In the genomic region with DNA sequence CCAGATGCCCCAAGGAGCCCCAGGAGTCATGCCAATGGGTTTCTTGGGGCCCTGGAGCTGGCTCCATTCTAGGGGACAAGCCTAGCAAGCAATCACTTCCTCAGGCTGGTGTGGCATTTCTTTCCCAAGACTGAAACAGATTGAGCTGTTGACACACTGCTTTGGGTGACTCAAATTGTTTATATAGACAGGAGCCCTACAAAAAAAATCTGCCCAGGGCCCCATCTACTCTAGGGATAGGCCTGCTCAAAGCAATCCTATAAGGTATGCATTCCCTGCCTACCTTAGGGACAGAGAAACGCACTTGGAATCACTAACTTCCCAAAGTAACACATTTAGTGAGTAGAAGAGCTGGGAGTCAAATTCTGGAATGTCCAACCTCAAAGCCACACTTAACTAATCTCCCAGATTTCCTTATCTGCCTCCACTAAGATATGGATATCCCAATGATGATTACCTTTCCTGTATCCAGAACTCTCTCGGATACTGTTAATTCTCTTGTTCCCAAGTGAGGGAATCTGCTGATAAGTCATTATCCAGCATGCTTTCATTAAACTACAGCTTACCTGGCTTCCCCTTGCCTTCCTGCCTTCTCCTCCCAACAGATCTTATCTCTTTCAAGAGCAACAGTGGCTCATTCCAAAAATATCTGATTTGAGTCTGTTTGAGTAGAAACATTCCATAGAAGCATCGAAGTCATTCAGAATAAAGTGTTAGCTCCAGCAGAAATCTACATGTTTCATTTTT, we compare ENCODE assay signal across 20 cellular contexts. TPM values are rescaled to one million over a fixed set of nuclear protein-coding genes. Genes with fewer than 3 reads are reported as not detected.
DNase-seq lines count a peak whose midpoint lies in the region; TF ChIP-seq lines count a peak whose summit lies in the region.
"Had no signal": no experiment of that assay in that cellular context is flagged by ENCODE, and none has a peak within 500 bp of the region (broad histone marks: within the 10 kb centered on the region; RNA-seq: fewer than 3 reads in every experiment).

No MANE protein-coding gene starts in this region.

- H3K4me1 Mint-ChIP-seq in endothelial cell (ENCODE audit: unreplicated experiment): peaks cover 30% of the 10 kb centered on the region
- H3K4me1 Mint-ChIP-seq: activated B cell treated with CpG ODN at 0.5 μM for 24 hours had no signal

- no peak overlapping the region for H3K27ac ChIP-seq in HUES6 (ENCODE audit: low read depth, low read length)
- no peak overlapping the region for H3K27ac ChIP-seq in parathyroid adenoma
- H3K27ac ChIP-seq in ascending aorta: no peak overlapping the region
- H3K27ac ChIP-seq: colonic mucosa, prostate gland had no signal

- H3K79me2 ChIP-seq in parathyroid adenoma: peaks cover 5% of the 10 kb centered on the region

- H3K27me3 ChIP-seq in HUES6 (ENCODE audit: control insufficient read depth, insufficient read depth, low read length): no peaks in the 10 kb centered on the region
- no peaks in the 10 kb centered on the region for H3K27me3 ChIP-seq in parathyroid adenoma (ENCODE audit: control insufficient read depth, insufficient read depth, low read length)
- no peaks in the 10 kb centered on the region for H3K27me3 ChIP-seq in ascending aorta
- H3K27me3 ChIP-seq: colonic mucosa had no signal

- H3K9me3 ChIP-seq in HUES6 (ENCODE audit: control insufficient read depth, insufficient read depth, low read depth, low read length): no peaks in the 10 kb centered on the region
- H3K9me3 ChIP-seq in parathyroid adenoma (ENCODE audit: control insufficient read depth, low read length): no peaks in the 10 kb centered on the region
- H3K9me3 ChIP-seq in ascending aorta: no peaks in the 10 kb centered on the region
- H3K9me3 ChIP-seq: colonic mucosa, prostate gland had no signal

- no peak overlapping the region for H3K4me3 Mint-ChIP-seq in endothelial cell (ENCODE audit: unreplicated experiment)
- H3K4me3 Mint-ChIP-seq: activated B cell treated with CpG ODN at 0.5 μM for 24 hours; activated CD4-positive, alpha-beta memory T cell treated with anti-CD3 and anti-CD28 coated beads, Interleukin-2, amount 10 ng/mL, durations not matched to agents 7 days and 5 days; activated naive CD4-positive, alpha-beta T cell treated with anti-CD3 and anti-CD28 coated beads, Interleukin-2, amount 10 ng/mL, durations not matched to agents 7 days and 5 days; activated T-cell treated with anti-CD3 and anti-CD28 coated beads, Interleukin-2, amount 50 U/mL, for 4 hours; CD8-positive, alpha-beta memory T cell had no signal

- TF ChIP-seq CTCF in endothelial cell (IDR thresholded peaks at IDR 0.05; ENCODE audit: unreplicated experiment) (no peak), parathyroid adenoma (IDR thresholded peaks at IDR 0.05) (no peak), ascending aorta (IDR thresholded peaks at IDR 0.05) (no peak)

- H3K36me3 ChIP-seq in HUES6 (ENCODE audit: control insufficient read depth, insufficient read depth, low read length) (no peaks in the 10 kb centered on the region), parathyroid adenoma (ENCODE audit: control insufficient read depth, insufficient read depth, low read length) (no peaks in the 10 kb centered on the region), ascending aorta (no peaks in the 10 kb centered on the region)
- H3K36me3 ChIP-seq: colonic mucosa, prostate gland had no signal

- peak overlapping the region; percentile 31 for H3K4me2 ChIP-seq in parathyroid adenoma (ENCODE audit: low read length)

- intact Hi-C loops in ascending aorta (cut with DNase I): no loop called here

- H3K4me1 ChIP-seq in HUES6 (ENCODE audit: control insufficient read depth, insufficient read depth, low read length): peaks cover 5% of the 10 kb centered on the region; the same call in 1 of the 2 replicates
- H3K4me1 ChIP-seq in parathyroid adenoma: peaks cover 7% of the 10 kb centered on the region
- H3K4me1 ChIP-seq in ascending aorta: no peaks in the 10 kb centered on the region
- H3K4me1 ChIP-seq: prostate gland had no signal

- H3K27me3 Mint-ChIP-seq in endothelial cell (ENCODE audit: unreplicated experiment): peaks cover 2% of the 10 kb centered on the region
- H3K27me3 Mint-ChIP-seq: activated B cell treated with CpG ODN at 0.5 μM for 24 hours had no signal

- no peaks in the 10 kb centered on the region for H3K36me3 Mint-ChIP-seq in endothelial cell (ENCODE audit: low read depth, unreplicated experiment)
- H3K36me3 Mint-ChIP-seq: activated naive CD4-positive, alpha-beta T cell treated with anti-CD3 and anti-CD28 coated beads, Interleukin-2, amount 10 ng/mL, durations not matched to agents 7 days and 5 days; CD8-positive, alpha-beta memory T cell had no signal

- no peak overlapping the region for H2AFZ ChIP-seq in parathyroid adenoma

- no peaks in the 10 kb centered on the region for H3K9me3 Mint-ChIP-seq in endothelial cell (ENCODE audit: unreplicated experiment)
- H3K9me3 Mint-ChIP-seq: activated B cell treated with CpG ODN at 0.5 μM for 24 hours; activated CD4-positive, alpha-beta memory T cell treated with anti-CD3 and anti-CD28 coated beads, Interleukin-2, amount 10 ng/mL, durations not matched to agents 7 days and 5 days; activated naive CD4-positive, alpha-beta T cell treated with anti-CD3 and anti-CD28 coated beads, Interleukin-2, amount 10 ng/mL, durations not matched to agents 7 days and 5 days; activated T-cell treated with anti-CD3 and anti-CD28 coated beads, Interleukin-2, amount 50 U/mL, for 4 hours; CD8-positive, alpha-beta memory T cell had no signal

- peak; percentile 59 for DNase-seq in DMS53 (lab: John Stamatoyannopoulos, UW)
- DNase-seq in endothelial cell (ENCODE audit: low spot score): no peak
- DNase-seq in ascending aorta (ENCODE audit: low spot score in 2 of 2): no peak
- no peak for DNase-seq in glomerular visceral epithelial cell (ENCODE audit: extremely low spot score)
- DNase-seq in kidney tubule cell (ENCODE audit: low spot score): no peak
- DNase-seq: activated B cell treated with CpG ODN at 0.5 μM for 24 hours; activated CD4-positive, alpha-beta memory T cell treated with anti-CD3 and anti-CD28 coated beads, Interleukin-2, amount 10 ng/mL, durations not matched to agents 7 days and 5 days; activated naive CD4-positive, alpha-beta T cell treated with anti-CD3 and anti-CD28 coated beads, Interleukin-2, amount 10 ng/mL, durations not matched to agents 7 days and 5 days; activated T-cell treated with anti-CD3 and anti-CD28 coated beads, Interleukin-2, amount 50 U/mL, for 4 hours; CD8-positive, alpha-beta memory T cell; colonic mucosa; foreskin melanocyte; left colon; NCI-H2081; NCI-H510A treated with DMSO at 0.1 percent for 48 hours; SHP77 had no signal

- H3K27ac Mint-ChIP-seq in endothelial cell (ENCODE audit: unreplicated experiment): peak overlapping the region; percentile 50
- H3K27ac Mint-ChIP-seq: activated B cell treated with CpG ODN at 0.5 μM for 24 hours; activated CD4-positive, alpha-beta memory T cell treated with anti-CD3 and anti-CD28 coated beads, Interleukin-2, amount 10 ng/mL, durations not matched to agents 7 days and 5 days; activated naive CD4-positive, alpha-beta T cell treated with anti-CD3 and anti-CD28 coated beads, Interleukin-2, amount 10 ng/mL, durations not matched to agents 7 days and 5 days had no signal

- no peak overlapping the region for H3K4me3 ChIP-seq in HUES6 (ENCODE audit: low read depth, low read length)
- no peak overlapping the region for H3K4me3 ChIP-seq in parathyroid adenoma (ENCODE audit: low read depth, low read length)
- H3K4me3 ChIP-seq in ascending aorta: no peak overlapping the region
- H3K4me3 ChIP-seq: colonic mucosa, K562, prostate gland had no signal

- H3K9ac ChIP-seq in HUES6 (ENCODE audit: low read length): peak overlapping the region; percentile 47
- no peak overlapping the region for H3K9ac ChIP-seq in parathyroid adenoma

RNA-seq across cellular contexts. Expression of a gene that starts 3.1 kb away (rescaled TPM):
- total RNA-seq in endothelial cell (ENCODE audit: unreplicated experiment) (55.9 TPM), ascending aorta (87.7 TPM)
